In the genomic region with DNA sequence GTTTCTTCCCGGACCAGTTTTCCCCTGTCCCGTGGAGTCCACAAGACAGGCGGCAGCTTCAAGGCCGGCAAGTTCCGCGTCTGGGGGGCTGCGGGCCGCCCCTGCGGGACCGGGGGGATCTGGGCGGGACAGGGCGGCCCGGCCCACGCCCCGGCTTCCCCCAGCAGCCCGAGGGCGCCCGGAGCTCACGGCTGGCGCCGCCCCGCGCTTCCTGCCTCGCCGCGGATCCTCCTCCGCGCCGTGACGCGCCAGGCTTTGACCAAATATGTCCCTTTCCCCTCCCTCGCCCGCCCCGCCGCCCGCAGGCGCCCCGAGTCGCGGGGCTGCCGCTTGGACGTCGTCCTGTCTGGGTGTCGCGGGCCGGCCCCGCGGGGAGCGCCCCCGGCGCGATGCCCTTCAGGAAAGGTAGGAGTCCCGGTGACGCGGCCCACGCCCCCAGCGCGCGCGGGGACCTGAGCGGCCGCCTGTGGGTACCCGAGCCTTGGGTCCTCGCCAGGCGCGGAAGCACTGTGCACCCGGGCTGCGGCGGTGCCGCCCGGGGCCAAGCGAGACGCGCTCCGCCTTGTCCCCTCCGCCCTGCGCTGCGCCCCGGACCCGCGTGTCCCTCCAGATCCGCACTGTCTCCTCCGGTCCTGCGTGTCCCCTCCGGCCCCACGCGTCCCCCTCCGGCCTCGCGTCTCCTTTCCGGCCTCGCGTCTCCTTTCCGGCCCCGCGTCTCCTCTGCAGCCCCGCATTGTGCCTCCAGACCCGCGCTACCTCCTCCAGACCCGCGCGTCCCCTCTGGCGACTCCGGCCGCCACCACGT, we compare ENCODE assay signal across 8 cellular contexts. TPM values are rescaled to one million over a fixed set of nuclear protein-coding genes. Genes with fewer than 3 reads are reported as not detected.
A peak's percentile ranks its signal among the peaks of the same experiment; 100 is the strongest.
DNase-seq lines count a peak whose midpoint lies in the region; ATAC-seq and TF ChIP-seq lines count a peak whose summit lies in the region.

No MANE protein-coding gene starts in this region.

- TF ChIP-seq CTCF in OCI-LY3 (IDR thresholded peaks at IDR 0.05; ENCODE audit: low read depth, low read length) = no peak
- TF ChIP-seq CTCF in epithelial cell of proximal tubule (conservative IDR thresholded peaks at IDR 0.05; ENCODE audit: low read depth, low read length) = no peak

- H3K27ac ChIP-seq in OCI-LY3 (ENCODE audit: low read length) (0 out of 2 replicates have a peak overlapping the region, but pooled peaks have one; percentile 11), mucosa of rectum (ENCODE audit: low read depth in 2 of 2, low read length in 2 of 2) (peak overlapping the region; percentile 75 to 78)

- H3K4me3 ChIP-seq in OCI-LY3 (ENCODE audit: low read length) = peak overlapping the region; percentile 89
- peak overlapping the region; percentile 69 for H3K4me3 ChIP-seq in epithelial cell of proximal tubule (ENCODE audit: low read depth, low read length)
- peak overlapping the region; percentile 90 to 92 for H3K4me3 ChIP-seq in mucosa of rectum (ENCODE audit: low read length in 2 of 2)

- H4K20me1 ChIP-seq in OCI-LY3 (ENCODE audit: insufficient read depth, low read length) = peaks cover 24% of the 10 kb centered on the region

- peaks cover 25% of the 10 kb centered on the region for H3K79me2 ChIP-seq in OCI-LY3 (ENCODE audit: low read length)

- H3K9me3 ChIP-seq in OCI-LY3 (ENCODE audit: insufficient read depth, low read length) (no peaks in the 10 kb centered on the region), mucosa of rectum (ENCODE audit: control insufficient read depth in 2 of 2, low read length in 2 of 2) (no peaks in the 10 kb centered on the region)

- H3K4me2 ChIP-seq in OCI-LY3 (ENCODE audit: low read length) = peak overlapping the region; percentile 95

- H3K9ac ChIP-seq in OCI-LY3 (ENCODE audit: low read length) (peak overlapping the region; percentile 84), mucosa of rectum (ENCODE audit: low read depth in 1 of 2, low read length in 2 of 2) (peak overlapping the region; percentile 78 to 81)

- peak; percentile 78 for ATAC-seq in GM19023 (IDR thresholded peaks at IDR 0.05; ENCODE audit: unreplicated experiment)
- ATAC-seq in HG03196 (IDR thresholded peaks at IDR 0.05; ENCODE audit: unreplicated experiment) = peak; percentile 66

- DNase-seq in AG20443 (ENCODE audit: low spot score) = peak; percentile 91
- peak; percentile 78 for DNase-seq in activated T-cell treated with anti-CD3 and anti-CD28 coated beads for 4 hours
- no peak for DNase-seq in epithelial cell of proximal tubule (ENCODE audit: low read depth)
- peak; percentile 68 to 80 for DNase-seq in stimulated activated CD8-positive, alpha-beta memory T cell treated with anti-CD3 and anti-CD28 coated beads, Interleukin-4, amount 100 ng/mL, for 4 hours (ENCODE audit: low read depth in 2 of 2, low spot score in 1 of 2)

- peak overlapping the region; percentile 89 for H2AFZ ChIP-seq in OCI-LY3 (ENCODE audit: low read depth, low read length)

- H3K27me3 ChIP-seq in OCI-LY3 (ENCODE audit: low read depth, low read length) = peaks cover 13% of the 10 kb centered on the region
- H3K27me3 ChIP-seq in mucosa of rectum (ENCODE audit: control insufficient read depth in 2 of 2, insufficient read depth in 2 of 2, low read length in 2 of 2) = no peaks in the 10 kb centered on the region

- H3K36me3 ChIP-seq in OCI-LY3 (replicated peaks; ENCODE audit: low read depth, low read length) (no peaks in the 10 kb centered on the region), mucosa of rectum (ENCODE audit: control insufficient read depth in 2 of 2, insufficient read depth in 2 of 2, low read length in 2 of 2) (no peaks in the 10 kb centered on the region)

- H3K4me1 ChIP-seq in OCI-LY3 (ENCODE audit: low read length) (peaks cover 24% of the 10 kb centered on the region), mucosa of rectum (ENCODE audit: control insufficient read depth in 2 of 2, insufficient read depth in 2 of 2, low read length in 2 of 2) (peaks cover 19 to 20% of the 10 kb centered on the region in 2 donors)

RNA-seq across cellular contexts. Expression of gene RBM17, which starts 56.0 kb away (rescaled TPM):
- total RNA-seq in epithelial cell of proximal tubule = 48.2 and 57.3 TPM in 2 replicates

RNA-seq across cellular contexts. Expression of gene PFKFB3, which starts 57.9 kb away (rescaled TPM):
- total RNA-seq in epithelial cell of proximal tubule = 31.3 and 54.9 TPM in 2 replicates
